9 cellular contexts compared by ENCODE assay signal in genomic region chr4:151774324-151774723, GRCh38.
"Had no signal": no experiment of that assay in that cellular context is flagged by ENCODE, and none has a peak within 500 bp of the region (broad histone marks: within the 10 kb centered on the region; RNA-seq: fewer than 3 reads in every experiment).

No MANE protein-coding gene starts in this region.

- H3K27ac Mint-ChIP-seq: HFFc6 had no signal

- H2AFZ ChIP-seq: GM23248 had no signal

- DNase-seq: GM23248, GOT3, H7, HFFc6, IMR-90, KBM-7 had no signal

- H3K4me1 ChIP-seq: HAP-1 had no signal

- H3K27ac ChIP-seq: GM23248, HL-60, KMS-11 had no signal

- H3K4me3 Mint-ChIP-seq: HFFc6 had no signal

- H3K36me3 ChIP-seq: HAP-1 had no signal

- H3K4me2 ChIP-seq: KMS-11 had no signal

- H3K9ac ChIP-seq: GM23248, KMS-11 had no signal

- H3K4me3 ChIP-seq: GM23248, HAP-1 had no signal
